ENCODE assay signal across 15 cellular contexts in genomic region chr1:80892452-80892995, GRCh38.
A peak's percentile ranks its signal among the peaks of the same experiment; 100 is the strongest.
DNase-seq lines count a peak whose midpoint lies in the region; ATAC-seq and TF ChIP-seq lines count a peak whose summit lies in the region.
"Had no signal": no experiment of that assay in that cellular context is flagged by ENCODE, and none has a peak within 500 bp of the region (broad histone marks: within the 10 kb centered on the region; RNA-seq: fewer than 3 reads in every experiment).

No MANE protein-coding gene starts in this region.

- H3K27me3 ChIP-seq in MM.1S (replicated peaks; ENCODE audit: insufficient read depth, low read length) (no peaks in the 10 kb centered on the region), ectodermal cell (ENCODE audit: control insufficient read depth, insufficient read depth, low read length, poor library complexity, severe bottlenecking) (no peaks in the 10 kb centered on the region), neural progenitor cell (no peaks in the 10 kb centered on the region)

- H3K4me3 ChIP-seq in MM.1S (ENCODE audit: low read length) (peak overlapping the region; percentile 39), ectodermal cell (ENCODE audit: insufficient read depth, low read depth, low read length) (no peak overlapping the region), neural progenitor cell (no peak overlapping the region)

- H3K27me3 Mint-ChIP-seq in neural progenitor cell (ENCODE audit: insufficient read depth, low read depth): no peaks in the 10 kb centered on the region
- H3K27me3 Mint-ChIP-seq in T-cell: no peaks in the 10 kb centered on the region
- H3K27me3 Mint-ChIP-seq: B cell had no signal

- no peaks in the 10 kb centered on the region for H3K9me2 ChIP-seq in MM.1S (replicated peaks; ENCODE audit: insufficient read depth, low read length)

- H3K9me3 ChIP-seq in MM.1S (replicated peaks; ENCODE audit: insufficient read depth, low read length): no peaks in the 10 kb centered on the region
- no peaks in the 10 kb centered on the region for H3K9me3 ChIP-seq in ectodermal cell (ENCODE audit: control insufficient read depth, low read length)
- H3K9me3 ChIP-seq in neural progenitor cell (ENCODE audit: low read depth): no peaks in the 10 kb centered on the region

- CTCF ChIA-PET in T-cell (lab: Charles Lee): no interaction called here

- peaks cover 19% of the 10 kb centered on the region for H3F3A ChIP-seq in MM.1S (ENCODE audit: insufficient read depth, low read length)
- peaks cover 7% of the 10 kb centered on the region for H3F3A ChIP-seq in neural progenitor cell (ENCODE audit: low read depth)

- H3K27ac Mint-ChIP-seq in neural progenitor cell: peak overlapping the region; percentile 99
- no peak overlapping the region for H3K27ac Mint-ChIP-seq in T-cell
- H3K27ac Mint-ChIP-seq: activated naive CD4-positive, alpha-beta T cell treated with anti-CD3 and anti-CD28 coated beads, Interleukin-2, amount 50 U/mL, for 72 hours; B cell had no signal

- H3K36me3 Mint-ChIP-seq in neural progenitor cell (no peaks in the 10 kb centered on the region), T-cell (no peaks in the 10 kb centered on the region)
- H3K36me3 Mint-ChIP-seq: activated naive CD4-positive, alpha-beta T cell treated with anti-CD3 and anti-CD28 coated beads, Interleukin-2, amount 50 U/mL, for 72 hours had no signal

- peak overlapping the region; percentile 77; the same call in 1 of the 2 replicates for H3K27ac ChIP-seq in MM.1S (ENCODE audit: low read length)
- peak overlapping the region; percentile 12 for H3K27ac ChIP-seq in ectodermal cell (ENCODE audit: insufficient read depth, low read depth, low read length, poor library complexity, severe bottlenecking)
- peak overlapping the region; percentile 62 for H3K27ac ChIP-seq in neural progenitor cell
- H3K27ac ChIP-seq: HL-60 had no signal

- intact Hi-C loops in left cardiac atrium (cut with DNase I): no loop called here

- no peaks in the 10 kb centered on the region for H3K79me2 ChIP-seq in MM.1S (ENCODE audit: low read length)
- H3K79me2 ChIP-seq in neural progenitor cell (ENCODE audit: low read depth): no peaks in the 10 kb centered on the region

- H3K4me1 ChIP-seq in MM.1S (ENCODE audit: low read length) (peaks cover 34% of the 10 kb centered on the region), ectodermal cell (ENCODE audit: control insufficient read depth, insufficient read depth, low read length) (peaks cover 14% of the 10 kb centered on the region), neural progenitor cell (peaks cover 20% of the 10 kb centered on the region)

- 69 to 78% methylated on average over 4 of the region's 4 CpGs for WGBS in ectodermal cell, 2 experiments

- H4K20me1 ChIP-seq in MM.1S (ENCODE audit: insufficient read depth, low read length) (no peaks in the 10 kb centered on the region), neural progenitor cell (ENCODE audit: low read depth) (no peaks in the 10 kb centered on the region)

- H3K4me2 ChIP-seq in MM.1S (ENCODE audit: low read depth, low read length) (peak overlapping the region; percentile 70), neural progenitor cell (peak overlapping the region; percentile 56)

- peak overlapping the region; percentile 44 for H2AFZ ChIP-seq in MM.1S (ENCODE audit: low read length)
- H2AFZ ChIP-seq in neural progenitor cell (replicated peaks): peak overlapping the region; percentile 54

- peaks cover 30% of the 10 kb centered on the region for H3K4me1 Mint-ChIP-seq in neural progenitor cell
- H3K4me1 Mint-ChIP-seq in T-cell: no peaks in the 10 kb centered on the region

- H3K9me3 Mint-ChIP-seq in neural progenitor cell (no peaks in the 10 kb centered on the region), T-cell (peaks cover 0 to 17% (median 5%) of the 10 kb centered on the region in 3 donors)

- ATAC-seq in GM21737 (IDR thresholded peaks at IDR 0.05; ENCODE audit: unreplicated experiment) (no peak), left cardiac atrium (no peak), T-cell (replicated peaks in 1 of 4) (no peak)
- ATAC-seq: activated naive CD4-positive, alpha-beta T cell treated with anti-CD3 and anti-CD28 coated beads, Interleukin-2, amount 50 U/mL, for 72 hours had no signal

- no peak for TF ChIP-seq CTCF in GM10266 (IDR thresholded peaks at IDR 0.05; ENCODE audit: control insufficient read depth, insufficient read depth, low read depth, missing control alignments)
- TF ChIP-seq CTCF in MM.1S (IDR thresholded peaks at IDR 0.05; ENCODE audit: low read length): no peak
- no peak for TF ChIP-seq CTCF in neural progenitor cell (IDR thresholded peaks at IDR 0.05)

- H3K9ac ChIP-seq in MM.1S (ENCODE audit: low read length) (peak overlapping the region; percentile 38; the same call in 1 of the 2 replicates), neural progenitor cell (no peak overlapping the region)

- no peaks in the 10 kb centered on the region for H3K36me3 ChIP-seq in MM.1S (replicated peaks; ENCODE audit: insufficient read depth, low read length)
- H3K36me3 ChIP-seq in ectodermal cell (ENCODE audit: control insufficient read depth, insufficient read depth, low read length): no peaks in the 10 kb centered on the region
- no peaks in the 10 kb centered on the region for H3K36me3 ChIP-seq in neural progenitor cell

- POLR2A ChIA-PET in T-cell (lab: Charles Lee): interaction anchor here in 1 of 2 donors (0.6 kb wide), 1 partner anchor 129 kb away, joined by 6 read pairs; no protein-coding TSS in a partner anchor

- DNase-seq in GM10266 (ENCODE audit: extremely low spot score) (peak; percentile 8), MM.1S (peak; percentile 74), neural progenitor cell (ENCODE audit: low spot score) (peak; percentile 47), HUDEP-2 (lab: John Stamatoyannopoulos, UW; ENCODE audit: unreplicated experiment in 76 of 76) (no peak), left cardiac atrium (no peak), T-cell (no peak)
- DNase-seq: EL, MV-4-11, NCI-H510A treated with DMSO at 0.1 percent for 48 hours, SHP77 had no signal

- H3K4me3 Mint-ChIP-seq in neural progenitor cell: peak overlapping the region; percentile 74
- no peak overlapping the region for H3K4me3 Mint-ChIP-seq in T-cell
- H3K4me3 Mint-ChIP-seq: B cell had no signal

Comparison
In these comparisons a context has a peak if more than half of its experiments do, and no peak if none do; other contexts are left out.
1. DNase-seq: peak in GM10266 (single experiment), MM.1S (single experiment) and neural progenitor cell (single experiment); none in HUDEP-2 (0 of 76), left cardiac atrium (single experiment) and T-cell (0 of 34).
2. H3K27ac ChIP-seq: peak in every context shown above with its lines; median percentile 77 in MM.1S; 62 in neural progenitor cell; 12 in ectodermal cell.